1 cellular context compared by ENCODE assay signal in genomic region chr7:94666879-94667587, GRCh38.
TF ChIP-seq lines count a peak whose summit lies in the region.

No MANE protein-coding gene starts in this region.

TF ChIP-seq in HepG2, 621 proteins besides CTCF, POLR2A, EP300 and RAD21:
- TF ChIP-seq CREB1 (IDR thresholded peaks at IDR 0.05), result no peak
- TF ChIP-seq CREB1 (CRISPR knock-in tag; IDR thresholded peaks at IDR 0.05), result no peak
- TF ChIP-seq ZMYM2 (CRISPR knock-in tag; IDR thresholded peaks at IDR 0.05), result no peak
- TF ChIP-seq ZC3H13 (CRISPR knock-in tag; IDR thresholded peaks at IDR 0.05), result peak; percentile 63; the same call in 1 of the 2 replicates
- no peak for TF ChIP-seq KMT2B (CRISPR knock-in tag; IDR thresholded peaks at IDR 0.05)
